In genomic region chrX:47080915-47081236, GRCh38 we compare ENCODE assay signal across 22 cellular contexts. TPM values are rescaled to one million over a fixed set of nuclear protein-coding genes. Genes with fewer than 3 reads are reported as not detected.
"Had no signal": no experiment of that assay in that cellular context is flagged by ENCODE, and none has a peak within 500 bp of the region (broad histone marks: within the 10 kb centered on the region; RNA-seq: fewer than 3 reads in every experiment).

No MANE protein-coding gene starts in this region.

- H3K36me3 ChIP-seq: neutrophil, suprapubic skin, upper lobe of right lung had no signal

- H3K9me3 ChIP-seq: heart left ventricle, neutrophil, suprapubic skin, tibial artery, upper lobe of right lung had no signal

- H3K4me3 ChIP-seq: heart left ventricle, smooth muscle cell, suprapubic skin, tibial artery, upper lobe of right lung had no signal

- FAIRE-seq: endometrium, frontal cortex, islet of Langerhans had no signal

- ATAC-seq: esophagus mucosa; naive thymus-derived CD4-positive, alpha-beta T cell; right cardiac atrium; stimulated activated effector memory CD8-positive, alpha-beta T cell treated with anti-CD3 and anti-CD28 coated beads, Interleukin-12 subunit alpha, Interleukin-12 subunit beta, amount 100 ng/mL, for 72 hours; stimulated activated naive CD8-positive, alpha-beta T cell treated with anti-CD3 and anti-CD28 coated beads, Interleukin-15, Interleukin-2, amounts not matched to agents 100 U/mL and 50 U/mL, for 24 hours; upper lobe of right lung had no signal

- DNase-seq: cortex of kidney; effector memory CD4-positive, alpha-beta T cell; heart left ventricle; kidney glomerular epithelial cell; mammary epithelial cell; naive thymus-derived CD4-positive, alpha-beta T cell; posterior cingulate gyrus; right cardiac atrium; stimulated activated CD4-positive, alpha-beta T cell treated with anti-CD3 and anti-CD28 coated beads, Interleukin-4, amount 100 ng/mL, for 1 hour; stimulated activated CD8-positive, alpha-beta memory T cell treated with anti-CD3 and anti-CD28 coated beads, Interleukin-4, amount 100 ng/mL, for 48 hours; stimulated activated naive CD8-positive, alpha-beta T cell treated with anti-CD3 and anti-CD28 coated beads, Interleukin-15, Interleukin-2, amounts not matched to agents 100 U/mL and 50 U/mL, for 24 hours; tibial artery; upper lobe of right lung had no signal

- H3K4me1 ChIP-seq: heart left ventricle, suprapubic skin, upper lobe of right lung had no signal

- H3K27me3 ChIP-seq: neutrophil, suprapubic skin, tibial artery, upper lobe of right lung had no signal

- H3K4me2 ChIP-seq: smooth muscle cell had no signal

- H3K27ac ChIP-seq: heart left ventricle, neutrophil, suprapubic skin, upper lobe of right lung had no signal

RNA-seq across cellular contexts. Expression of gene RGN, which starts 2.6 kb away (rescaled TPM):
- total RNA-seq: mononuclear cell; naive thymus-derived CD4-positive, alpha-beta T cell had no signal
- polyA plus RNA-seq: mammary epithelial cell; naive thymus-derived CD4-positive, alpha-beta T cell had no signal
